8 cellular contexts compared by ENCODE assay signal in the genomic region with DNA sequence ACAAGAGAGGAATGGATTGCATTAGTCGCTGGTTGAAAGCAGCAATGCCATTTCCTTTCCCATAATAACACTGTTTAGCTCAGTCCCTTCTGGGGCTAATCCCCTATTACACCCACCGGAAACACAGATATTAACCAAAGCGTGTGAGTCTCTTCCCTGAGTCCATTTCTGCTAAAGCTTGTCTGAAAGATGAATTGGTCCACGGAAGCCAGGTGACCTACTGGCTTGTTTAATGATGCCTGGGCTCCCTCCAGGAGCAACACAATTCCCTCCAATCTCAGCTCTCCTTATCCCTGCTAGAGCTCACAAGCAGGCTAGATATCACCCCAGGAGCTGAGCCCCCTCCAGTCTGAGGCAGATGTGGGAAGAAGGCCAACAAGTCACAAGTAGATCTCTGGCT. TPM values are rescaled to one million over a fixed set of nuclear protein-coding genes. Genes with fewer than 3 reads are reported as not detected.
A peak's percentile ranks its signal among the peaks of the same experiment; 100 is the strongest.
DNase-seq lines count a peak whose midpoint lies in the region; ATAC-seq lines count a peak whose summit lies in the region.
"Not testable (repeated sequence)": the region's sequence is repeated elsewhere in the genome, so short reads cannot be mapped to it uniquely, and the experiment has no call there.
"Had no signal": no experiment of that assay in that cellular context is flagged by ENCODE, and none has a peak within 500 bp of the region (broad histone marks: within the 10 kb centered on the region; RNA-seq: fewer than 3 reads in every experiment).

No MANE protein-coding gene starts in this region.

- DNase-seq in EH (ENCODE audit: low read depth) (peak; percentile 23), NCI-H2227 treated with DMSO at 0.1 percent for 48 hours (lab: John Stamatoyannopoulos, UW) (peak; percentile 9), iris pigment epithelial cell (ENCODE audit: low read depth) (peak; percentile 50)
- DNase-seq in SK-N-MC (ENCODE audit: low read depth, low spot score); epithelial cell of prostate (ENCODE audit: low read depth, low spot score); sciatic nerve (ENCODE audit: low spot score): not testable (repeated sequence)

- H3K9me3 ChIP-seq in SK-N-MC (ENCODE audit: low read depth, low read length); mononuclear cell (ENCODE audit: low read depth, low read length): not testable (repeated sequence)

- H3K4me3 ChIP-seq in SK-N-MC (peak overlapping the region; percentile 25; the same call in 1 of the 2 replicates), mononuclear cell (ENCODE audit: low read length) (peak overlapping the region; percentile 2)

- not testable (repeated sequence) for H3K27ac ChIP-seq in SK-N-MC
- peak overlapping the region; percentile 59 for H3K27ac ChIP-seq in epithelial cell of prostate

- intact Hi-C loops in sciatic nerve (cut with DNase I), result not testable (repeated sequence)

- H3K36me3 ChIP-seq in SK-N-MC (ENCODE audit: insufficient read depth, low read length), result not testable (repeated sequence)

- H3K4me1 ChIP-seq in mononuclear cell (ENCODE audit: insufficient read depth, low read length), result peaks cover 18% of the 10 kb centered on the region

- ATAC-seq in sciatic nerve, result peak; percentile 63

- H3K27me3 ChIP-seq in mononuclear cell (ENCODE audit: insufficient read depth, low read length), result not testable (repeated sequence)

- H3K9ac ChIP-seq in SK-N-MC (ENCODE audit: insufficient read length), result not testable (repeated sequence)

RNA-seq across cellular contexts. Expression of gene HCAR2, which starts 1.7 kb away (rescaled TPM):
- 15.4 TPM for total RNA-seq in mononuclear cell
- 2.6 TPM for total RNA-seq in sciatic nerve
- total RNA-seq: CD8-positive, alpha-beta T cell had no signal

RNA-seq across cellular contexts. Expression of gene HCAR3, which starts 15.1 kb away (rescaled TPM):
- 25.9 TPM for total RNA-seq in mononuclear cell
- total RNA-seq in sciatic nerve, result 3.5 TPM
- total RNA-seq: CD8-positive, alpha-beta T cell had no signal

RNA-seq across cellular contexts. Expression of gene HCAR1, which starts 29.2 kb away (rescaled TPM):
- total RNA-seq in mononuclear cell, result not detected
- 1.4 TPM for total RNA-seq in sciatic nerve
- total RNA-seq: CD8-positive, alpha-beta T cell had no signal

RNA-seq across cellular contexts. Expression of gene DENR, which starts 51.1 kb away (rescaled TPM):
- total RNA-seq in mononuclear cell (23.0 TPM), sciatic nerve (32.7 TPM)
